ENCODE assay signal across 1 cellular context in genomic region chr12:45299132-45299692, GRCh38.
TF ChIP-seq lines count a peak whose summit lies in the region.

No MANE protein-coding gene starts in this region.

TF ChIP-seq in WTC11, 78 proteins besides CTCF, POLR2A, EP300 and RAD21 (continued from another document):
- TF ChIP-seq HMGXB4 (CRISPR knock-in tag; IDR thresholded peaks at IDR 0.05) (no peak), NFYB (CRISPR knock-in tag; conservative IDR thresholded peaks at IDR 0.05; ENCODE audit: low read depth) (no peak), TCF7 (CRISPR knock-in tag; IDR thresholded peaks at IDR 0.05; ENCODE audit: low read depth) (no peak)
TF ChIP-seq in WTC11: peak in this region for 0.
